19 cellular contexts compared by ENCODE assay signal in the genomic region with DNA sequence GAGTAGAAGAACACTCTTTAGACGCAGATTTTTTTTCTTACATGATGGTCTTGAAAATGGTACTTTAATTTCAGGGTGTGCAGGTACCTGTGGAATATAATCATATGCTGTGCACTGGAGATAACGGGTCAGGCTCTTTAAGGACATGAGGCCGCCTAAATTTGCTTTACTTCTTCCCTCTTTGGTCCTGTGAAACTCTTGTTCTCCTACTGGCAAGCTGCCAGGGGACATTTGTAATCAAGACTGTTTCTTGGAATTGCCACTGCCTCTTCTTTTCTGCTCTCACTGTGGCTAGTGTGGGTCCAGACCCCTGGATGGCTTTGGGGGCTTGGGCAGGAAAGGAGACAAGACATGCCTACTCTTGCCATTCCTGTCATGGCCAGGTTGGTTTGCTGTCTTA.
DNase-seq lines count a peak whose midpoint lies in the region; TF ChIP-seq lines count a peak whose summit lies in the region.
"Had no signal": no experiment of that assay in that cellular context is flagged by ENCODE, and none has a peak within 500 bp of the region (broad histone marks: within the 10 kb centered on the region; RNA-seq: fewer than 3 reads in every experiment).

No MANE protein-coding gene starts in this region.

- intact Hi-C loops in OCI-LY7 (cut with micrococcal nuclease; ENCODE audit: unreplicated experiment) = no loop called here
- intact Hi-C loops in CD4-positive, alpha-beta memory T cell (cut with micrococcal nuclease) = no loop called here

- CTCF ChIA-PET in HEK293 (lab: Yijun Ruan, JAX) (interaction anchor here (1.6 kb wide), 1 partner anchor 89 kb away, joined by 3 read pairs; no protein-coding TSS in a partner anchor), OCI-LY7 (lab: Charles Lee; ENCODE audit: unreplicated experiment) (no interaction called here)
- CTCF ChIA-PET in CD4-positive, alpha-beta memory T cell (lab: Charles Lee; ENCODE audit: partially characterized antibody) = interaction anchor here (0.7 to 1.7 kb wide), 2 partner anchors 8 to 9 kb away, joined by 3 to 6 read pairs; no protein-coding TSS in a partner anchor

- no peak overlapping the region for H3K4me2 ChIP-seq in OCI-LY7 (ENCODE audit: low read length)

- H3K27ac Mint-ChIP-seq in mesothelial cell of epicardium = no peak overlapping the region
- H3K27ac Mint-ChIP-seq in CD4-positive, alpha-beta memory T cell = peak overlapping the region in 1 of 7 donors; percentile 25
- H3K27ac Mint-ChIP-seq: activated CD4-positive, alpha-beta T cell treated with anti-CD3 and anti-CD28 coated beads, Interleukin-2, amount 10 ng/mL, durations not matched to agents 7 days and 5 days; activated naive CD8-positive, alpha-beta T cell treated with anti-CD3 and anti-CD28 coated beads, Interleukin-2, amount 10 ng/mL, durations not matched to agents 7 days and 5 days; activated T-cell treated with anti-CD3 and anti-CD28 coated beads, Interleukin-2, amount 50 U/mL, for 24 hours; immature natural killer cell had no signal

- H4K20me1 ChIP-seq in OCI-LY7 (ENCODE audit: insufficient read depth, low read length) = peaks cover 12% of the 10 kb centered on the region

- no peaks in the 10 kb centered on the region for H3K9me3 ChIP-seq in HEK293 (ENCODE audit: control insufficient read depth, insufficient read depth, low read depth, low read length)
- H3K9me3 ChIP-seq in OCI-LY7 (ENCODE audit: low read length) = no peaks in the 10 kb centered on the region
- no peaks in the 10 kb centered on the region for H3K9me3 ChIP-seq in CD4-positive, alpha-beta memory T cell (ENCODE audit: control insufficient read depth in 1 of 2, low read length in 2 of 2)
- H3K9me3 ChIP-seq: right lobe of liver had no signal

- no peak overlapping the region for H2AFZ ChIP-seq in OCI-LY7 (ENCODE audit: low read length)

- H3K27ac ChIP-seq in HEK293 (ENCODE audit: extremely low read depth, low read depth, low read length) (no peak overlapping the region), OCI-LY7 (ENCODE audit: low read depth, low read length, poor library complexity, severe bottlenecking) (no peak overlapping the region)
- no peak overlapping the region for H3K27ac ChIP-seq in CD4-positive, alpha-beta memory T cell (ENCODE audit: low read depth, low read length)
- H3K27ac ChIP-seq: right lobe of liver had no signal

- peak; percentile 20 for DNase-seq in NCI-H2171 treated with DMSO at 0.1 percent for 48 hours (lab: John Stamatoyannopoulos, UW)
- DNase-seq in cardiac fibroblast (ENCODE audit: low read depth in 2 of 2) = peak; percentile 42 to 60
- peak; percentile 30 to 43 for DNase-seq in mesothelial cell of epicardium (ENCODE audit: low spot score in 2 of 2, unreplicated experiment in 2 of 2)
- no peak for DNase-seq in inferior parietal cortex (ENCODE audit: extremely low spot score)
- DNase-seq in OCI-LY7 (ENCODE audit: low spot score) = no peak
- DNase-seq in NCI-H226 = no peak
- no peak for DNase-seq in CD4-positive, alpha-beta memory T cell
- DNase-seq: activated CD4-positive, alpha-beta T cell treated with anti-CD3 and anti-CD28 coated beads, Interleukin-2, amount 10 ng/mL, durations not matched to agents 7 days and 5 days; activated naive CD8-positive, alpha-beta T cell treated with anti-CD3 and anti-CD28 coated beads, Interleukin-2, amount 10 ng/mL, durations not matched to agents 7 days and 5 days; activated T-cell treated with anti-CD3 and anti-CD28 coated beads, Interleukin-2, amount 50 U/mL, for 24 hours; AML-193; cerebellar nuclear complex; immature natural killer cell; NCI-H2081; stimulated activated CD4-positive, alpha-beta T cell treated with anti-CD3 and anti-CD28 coated beads, Interleukin-2, amount 100 ng/mL, for 48 hours; stimulated activated CD8-positive, alpha-beta memory T cell treated with anti-CD3 and anti-CD28 coated beads, Interleukin-4, amount 100 ng/mL, for 48 hours; T-helper 9 cell had no signal

- H3K4me3 Mint-ChIP-seq in mesothelial cell of epicardium = no peak overlapping the region
- H3K4me3 Mint-ChIP-seq in CD4-positive, alpha-beta memory T cell = peak overlapping the region in 1 of 8 donors; percentile 9
- H3K4me3 Mint-ChIP-seq: activated CD4-positive, alpha-beta T cell treated with anti-CD3 and anti-CD28 coated beads, Interleukin-2, amount 10 ng/mL, durations not matched to agents 7 days and 5 days; activated naive CD8-positive, alpha-beta T cell treated with anti-CD3 and anti-CD28 coated beads, Interleukin-2, amount 10 ng/mL, durations not matched to agents 7 days and 5 days; activated T-cell treated with anti-CD3 and anti-CD28 coated beads, Interleukin-2, amount 50 U/mL, for 24 hours; immature natural killer cell had no signal

- H3K4me1 Mint-ChIP-seq in mesothelial cell of epicardium = peaks cover 6% of the 10 kb centered on the region
- peaks cover 24 to 32% (median 30%) of the 10 kb centered on the region in 4 donors for H3K4me1 Mint-ChIP-seq in CD4-positive, alpha-beta memory T cell

- no peaks in the 10 kb centered on the region; the same call in 1 of the 2 replicates for H3K79me2 ChIP-seq in OCI-LY7 (ENCODE audit: insufficient read depth, low read depth, low read length)

- no peak overlapping the region for H3K4me3 ChIP-seq in HEK293 (ENCODE audit: low read depth, low read length)
- H3K4me3 ChIP-seq in cardiac fibroblast (replicated peaks in 1 of 2; ENCODE audit: low read depth in 2 of 2, low read length in 2 of 2) = no peak overlapping the region
- no peak overlapping the region for H3K4me3 ChIP-seq in OCI-LY7 (ENCODE audit: low read depth, low read length, poor library complexity, severe bottlenecking)
- no peak overlapping the region for H3K4me3 ChIP-seq in CD4-positive, alpha-beta memory T cell (ENCODE audit: low read length in 2 of 2)
- H3K4me3 ChIP-seq: right lobe of liver had no signal

- H3K4me1 ChIP-seq in HEK293 (ENCODE audit: control insufficient read depth, insufficient read depth, low read length) = 0 out of 2 replicates have a peak, but pooled peaks cover 5% of the 10 kb centered on the region
- H3K4me1 ChIP-seq in OCI-LY7 (ENCODE audit: insufficient read depth, low read length, poor library complexity, severe bottlenecking) = no peaks in the 10 kb centered on the region
- H3K4me1 ChIP-seq in CD4-positive, alpha-beta memory T cell (ENCODE audit: insufficient read depth, low read length) = peaks cover 29% of the 10 kb centered on the region

- TF ChIP-seq CTCF in HEK293 (tag by site-specific recombination; IDR thresholded peaks at IDR 0.05) = no peak
- TF ChIP-seq CTCF in cardiac fibroblast (IDR thresholded peaks at IDR 0.05; ENCODE audit: low read depth, low read length) = no peak
- TF ChIP-seq CTCF in mesothelial cell of epicardium (IDR thresholded peaks at IDR 0.05; ENCODE audit: unreplicated experiment) = no peak
- no peak for TF ChIP-seq CTCF in OCI-LY7 (conservative IDR thresholded peaks at IDR 0.05; ENCODE audit: low read length)

- no peaks in the 10 kb centered on the region for H3K27me3 Mint-ChIP-seq in mesothelial cell of epicardium (ENCODE audit: low read depth)
- H3K27me3 Mint-ChIP-seq in CD4-positive, alpha-beta memory T cell = no peaks in the 10 kb centered on the region
- H3K27me3 Mint-ChIP-seq: activated CD4-positive, alpha-beta T cell treated with anti-CD3 and anti-CD28 coated beads, Interleukin-2, amount 10 ng/mL, durations not matched to agents 7 days and 5 days; activated naive CD8-positive, alpha-beta T cell treated with anti-CD3 and anti-CD28 coated beads, Interleukin-2, amount 10 ng/mL, durations not matched to agents 7 days and 5 days; activated T-cell treated with anti-CD3 and anti-CD28 coated beads, Interleukin-2, amount 50 U/mL, for 24 hours had no signal

- no peaks in the 10 kb centered on the region for H3K9me2 ChIP-seq in OCI-LY7 (ENCODE audit: insufficient read depth, low read length)

- H3K9me3 Mint-ChIP-seq in mesothelial cell of epicardium = no peaks in the 10 kb centered on the region
- no peaks in the 10 kb centered on the region for H3K9me3 Mint-ChIP-seq in CD4-positive, alpha-beta memory T cell
- H3K9me3 Mint-ChIP-seq: activated CD4-positive, alpha-beta T cell treated with anti-CD3 and anti-CD28 coated beads, Interleukin-2, amount 10 ng/mL, durations not matched to agents 7 days and 5 days; activated naive CD8-positive, alpha-beta T cell treated with anti-CD3 and anti-CD28 coated beads, Interleukin-2, amount 10 ng/mL, durations not matched to agents 7 days and 5 days; activated T-cell treated with anti-CD3 and anti-CD28 coated beads, Interleukin-2, amount 50 U/mL, for 24 hours; immature natural killer cell had no signal

- no peaks in the 10 kb centered on the region for H3K36me3 Mint-ChIP-seq in mesothelial cell of epicardium
- peaks cover 2 to 13% of the 10 kb centered on the region in 2 donors for H3K36me3 Mint-ChIP-seq in CD4-positive, alpha-beta memory T cell
- H3K36me3 Mint-ChIP-seq: activated naive CD8-positive, alpha-beta T cell treated with anti-CD3 and anti-CD28 coated beads, Interleukin-2, amount 10 ng/mL, durations not matched to agents 7 days and 5 days; immature natural killer cell had no signal

- H3K27me3 ChIP-seq in CD4-positive, alpha-beta memory T cell (ENCODE audit: insufficient read depth, low read length) = no peaks in the 10 kb centered on the region
- H3K27me3 ChIP-seq: right lobe of liver had no signal

- POLR2A ChIA-PET in HEK293 (lab: Yijun Ruan, JAX) = no interaction called here
- POLR2A ChIA-PET in OCI-LY7 (lab: Charles Lee) = interaction anchor here (0.6 to 1.1 kb wide), 3 partner anchors 9 to 40 kb away, joined by 3 read pairs; no protein-coding TSS in a partner anchor
- POLR2A ChIA-PET in CD4-positive, alpha-beta memory T cell (lab: Charles Lee; ENCODE audit: partially characterized antibody) = no interaction called here

- H3K36me3 ChIP-seq in HEK293 (ENCODE audit: control insufficient read depth in 2 of 2, insufficient read depth in 1 of 2, low read length in 2 of 2) (no peaks in the 10 kb centered on the region), OCI-LY7 (ENCODE audit: insufficient read depth, low read length) (no peaks in the 10 kb centered on the region)
- H3K36me3 ChIP-seq in CD4-positive, alpha-beta memory T cell (ENCODE audit: insufficient read depth, low read length) = no peaks in the 10 kb centered on the region
- H3K36me3 ChIP-seq: right lobe of liver had no signal

- BruUV-seq in OCI-LY7 (replicated peaks; lab: Mats Ljungman, UMichigan) = no TSS peak

TF ChIP-seq in HEK293, 187 proteins besides CTCF, POLR2A, EP300 and RAD21 (continues in another document):
- TF ChIP-seq OVOL3 (tag by site-specific recombination; IDR thresholded peaks at IDR 0.05) (no peak), ZXDB (tag by site-specific recombination; IDR thresholded peaks at IDR 0.05) (no peak), KLF9 (tag by site-specific recombination; IDR thresholded peaks at IDR 0.05; ENCODE audit: low read depth) (no peak), GLI2 (tag by site-specific recombination; IDR thresholded peaks at IDR 0.05; ENCODE audit: borderline replicate concordance, low read depth) (no peak), ZNF629 (tag by site-specific recombination; IDR thresholded peaks at IDR 0.05) (no peak)

Comparison
In these comparisons a context has a peak if more than half of its experiments do, and no peak if none do; other contexts are left out.
1. DNase-seq: peak in NCI-H2171 treated with DMSO at 0.1 percent for 48 hours (single experiment), cardiac fibroblast (2 of 2) and mesothelial cell of epicardium (2 of 2); none in inferior parietal cortex (single experiment), OCI-LY7 (single experiment), NCI-H226 (single experiment) and CD4-positive, alpha-beta memory T cell (0 of 5).